21 cellular contexts compared by ENCODE assay signal in the genomic region with DNA sequence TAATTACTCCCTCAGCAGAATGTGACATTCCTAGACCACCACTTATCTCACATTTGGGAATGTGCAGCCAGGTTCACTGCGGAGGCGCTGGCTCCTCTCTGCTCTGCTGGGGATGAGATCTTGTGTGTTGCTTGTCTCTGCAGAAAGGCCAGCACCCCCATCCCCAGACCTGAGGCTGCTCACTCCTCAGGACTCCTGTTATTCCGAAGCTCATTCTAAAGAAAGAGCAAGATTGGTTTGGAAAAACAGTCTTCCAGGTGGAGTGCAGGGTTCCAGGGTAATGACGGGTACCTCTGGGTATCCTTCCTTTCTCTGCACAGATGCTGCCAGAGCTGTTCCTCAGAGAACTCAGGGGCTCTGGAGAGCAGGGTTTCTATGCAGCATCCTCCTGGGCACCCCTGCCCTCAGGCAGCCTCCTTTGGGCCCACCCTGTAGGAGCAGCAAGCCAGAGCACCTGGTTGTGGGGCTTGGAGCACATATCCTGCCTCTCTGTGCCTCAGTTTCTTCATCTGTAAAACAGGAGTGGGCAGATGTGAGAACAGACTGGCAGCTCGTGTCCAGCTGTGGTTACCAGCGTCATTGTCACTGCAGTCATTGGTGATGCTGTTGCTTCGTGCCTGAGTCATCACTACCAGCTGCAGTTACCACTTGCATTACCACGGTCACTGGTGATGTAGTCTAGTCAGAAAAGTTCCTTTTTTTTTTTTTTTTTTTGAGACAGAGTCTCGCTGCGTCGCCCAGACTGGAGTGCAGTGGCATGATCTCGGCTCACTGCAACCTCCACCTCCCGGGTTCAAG.
DNase-seq lines count a peak whose midpoint lies in the region; ATAC-seq and TF ChIP-seq lines count a peak whose summit lies in the region.
"Had no signal": no experiment of that assay in that cellular context is flagged by ENCODE, and none has a peak within 500 bp of the region (broad histone marks: within the 10 kb centered on the region; RNA-seq: fewer than 3 reads in every experiment).

No MANE protein-coding gene starts in this region.

- intact Hi-C loops in posterior cingulate gyrus (cut with DNase I): loop anchor here (10.0 kb wide), 1 partner anchor 656 kb away; no protein-coding TSS in a partner anchor

- H3K27ac ChIP-seq in cingulate gyrus (ENCODE audit: low read depth, low read length): peak overlapping the region; percentile 100
- H3K27ac ChIP-seq: tibial artery had no signal

- ATAC-seq in GM19452 (IDR thresholded peaks at IDR 0.05; ENCODE audit: unreplicated experiment) (no peak), HG03175 (IDR thresholded peaks at IDR 0.05; ENCODE audit: unreplicated experiment) (no peak)
- ATAC-seq: naive thymus-derived CD4-positive, alpha-beta T cell; Panc1; SK-N-SH treated with all-trans-retinoic acid at 6 μM for 48 hours had no signal

- TF ChIP-seq POLR2A in NB4 (IDR thresholded peaks at IDR 0.05; ENCODE audit: extremely low read depth, insufficient read length): no peak

- peak; percentile 33 for DNase-seq in ELR (ENCODE audit: low read depth)
- peak; percentile 19 for DNase-seq in NB4 (ENCODE audit: low read depth)
- DNase-seq in posterior cingulate gyrus: peak in 7 of 10 donors; percentile 16 to 90 (median 57)
- no peak for DNase-seq in amniotic stem cell (lab: John Stamatoyannopoulos, UW)
- no peak for DNase-seq in NCI-H2227 (lab: John Stamatoyannopoulos, UW; ENCODE audit: unreplicated experiment)
- DNase-seq: activated CD4-positive, alpha-beta T cell treated with anti-CD3 and anti-CD28 coated beads, Interleukin-2, amount 50 U/mL, for 1 hour; activated naive CD4-positive, alpha-beta T cell treated with anti-CD3 and anti-CD28 coated beads, Interleukin-2, amount 10 ng/mL, durations not matched to agents 7 days and 5 days; activated T-cell treated with anti-CD3 and anti-CD28 coated beads for 4 hours; BE2C; KG1; mammary epithelial cell; naive thymus-derived CD4-positive, alpha-beta T cell; NCI-H1417 treated with DMSO at 0.1 percent for 48 hours; NCI-H2171 treated with DMSO at 0.1 percent for 48 hours; NCI-H82; tibial artery had no signal

- no peak overlapping the region for H3K4me3 ChIP-seq in NB4 (ENCODE audit: low read depth, low read length)
- H3K4me3 ChIP-seq: tibial artery had no signal

- TF ChIP-seq CTCF in NB4 (IDR thresholded peaks at IDR 0.05; ENCODE audit: low read depth, low read length): no peak

Comparison
In these comparisons a context has a peak if more than half of its experiments do, and no peak if none do; other contexts are left out.
1. DNase-seq: peak in ELR (single experiment), NB4 (single experiment) and posterior cingulate gyrus (7 of 10); none in amniotic stem cell (single experiment) and NCI-H2227 (single experiment).